9 cellular contexts compared by ENCODE assay signal in the genomic region with DNA sequence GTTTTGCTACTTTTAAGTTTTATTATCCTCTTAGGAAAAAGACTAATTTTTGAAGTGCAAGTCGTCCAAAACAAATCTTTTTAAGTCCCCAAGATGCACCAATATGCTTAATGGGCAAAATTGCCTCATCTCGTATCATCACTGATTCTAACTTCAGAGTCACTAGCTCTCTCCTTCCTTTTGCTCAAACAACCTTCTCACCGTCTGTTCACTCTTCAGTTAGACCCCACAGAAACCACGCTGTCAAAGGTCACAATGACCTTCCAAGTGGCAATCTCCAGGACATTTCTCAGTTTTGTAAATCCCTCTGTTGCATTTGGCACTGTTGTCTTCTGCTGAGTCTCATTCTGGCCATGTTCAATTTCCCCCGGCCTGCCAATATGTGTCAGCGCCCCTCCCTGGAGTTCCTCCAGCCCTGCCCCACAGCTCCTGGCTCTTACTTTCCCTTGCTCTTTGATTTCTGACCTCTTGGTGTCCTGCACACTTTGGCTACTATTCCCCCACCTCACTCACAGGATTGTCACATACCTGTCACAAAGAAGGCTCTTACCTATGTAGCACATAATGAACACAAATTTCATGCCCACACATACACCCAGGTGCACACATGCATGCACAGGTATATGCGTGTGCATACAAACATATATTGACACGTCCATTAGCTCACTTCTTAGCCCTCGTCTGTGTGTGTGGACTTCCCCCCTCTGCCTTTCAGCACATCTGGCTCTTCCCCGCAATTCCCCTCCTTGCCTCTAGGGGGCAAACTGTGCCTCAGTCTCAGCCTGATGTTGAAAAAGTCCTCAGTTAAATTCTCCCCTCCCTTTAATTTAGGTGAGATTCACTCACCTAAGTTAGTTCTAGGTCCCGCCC.
DNase-seq lines count a peak whose midpoint lies in the region; ATAC-seq, FAIRE-seq and TF ChIP-seq lines count a peak whose summit lies in the region.
"Had no signal": no experiment of that assay in that cellular context is flagged by ENCODE, and none has a peak within 500 bp of the region (broad histone marks: within the 10 kb centered on the region; RNA-seq: fewer than 3 reads in every experiment).

No MANE protein-coding gene starts in this region.

- H3K27me3 ChIP-seq in GM12878 (replicated peaks in 1 of 2; ENCODE audit: control insufficient read depth in 2 of 2, insufficient read depth in 2 of 2, low read length in 1 of 2) (no peaks in the 10 kb centered on the region), liver (ENCODE audit: control insufficient read depth in 4 of 4, insufficient read depth in 4 of 4, low read length in 3 of 4) (no peaks in the 10 kb centered on the region)

- H3K27ac ChIP-seq in GM12878 (ENCODE audit: control insufficient read depth, insufficient read depth) (no peak overlapping the region), liver (ENCODE audit: low read depth in 1 of 2, low read length in 2 of 2) (no peak overlapping the region)
- H3K27ac ChIP-seq: skin epidermis had no signal

- WGBS in GM12878 (ENCODE audit: insufficient coverage, insufficient replicate concordance, low lambda C conversion rate, missing lambda C conversion rate): 27% methylated on average over 11 of the region's 11 CpGs
- WGBS in liver: 62% methylated on average over 11 of the region's 11 CpGs

- H3K4me3 ChIP-seq in GM12878 (no peak overlapping the region), liver (ENCODE audit: low read depth in 1 of 3, low read length in 3 of 3) (no peak overlapping the region)
- H3K4me3 ChIP-seq: skin epidermis had no signal

- no peak for TF ChIP-seq POLR2A in GM12878 (IDR thresholded peaks at IDR 0.05; ENCODE audit: low read depth, low read length)

- peak; percentile 92 for TF ChIP-seq CTCF in CD14-positive monocyte (IDR thresholded peaks at IDR 0.05)
- peak; percentile 68 to 98 (median 94) for TF ChIP-seq CTCF in GM12878 (IDR thresholded peaks at IDR 0.05 in 2 of 3, conservative IDR thresholded peaks at IDR 0.05 in 1 of 3; ENCODE audit: control insufficient read depth in 2 of 3, extremely low read depth in 1 of 3, insufficient read depth in 1 of 3, low read depth in 3 of 3, low read length in 3 of 3)
- TF ChIP-seq CTCF in liver (IDR thresholded peaks at IDR 0.05; ENCODE audit: low read depth, low read length, missing input control): peak; percentile 61

- RAD21 ChIA-PET in GM12878 (lab: Charles Lee; ENCODE audit: unreplicated experiment): interaction anchor here (1.0 to 1.5 kb wide), 6 partner anchors 11 to 553 kb away, joined by 3 to 8 read pairs (median 3); a partner anchor contains a TSS

- H3K27me3 Mint-ChIP-seq in CD14-positive monocyte (ENCODE audit: low read depth in 3 of 3): peaks cover 0 to 1% (median 0%) of the 10 kb centered on the region in 3 donors

- H3K4me3 Mint-ChIP-seq in CD14-positive monocyte: no peak overlapping the region

- FAIRE-seq in GM12878 (lab: Jason Lieb, UNC): peak; percentile 75

- no peaks in the 10 kb centered on the region for H3K36me3 Mint-ChIP-seq in CD14-positive monocyte

- H2AFZ ChIP-seq in GM12878 (ENCODE audit: control insufficient read depth, low read depth, low read length): no peak overlapping the region

- H4K20me1 ChIP-seq in GM12878 (ENCODE audit: control insufficient read depth, insufficient read depth): no peaks in the 10 kb centered on the region

- no peaks in the 10 kb centered on the region for H3K9me3 Mint-ChIP-seq in CD14-positive monocyte

- no peak for TF ChIP-seq EP300 in GM12878 (IDR thresholded peaks at IDR 0.05; ENCODE audit: borderline replicate concordance in 1 of 2, control insufficient read depth in 1 of 2, low read depth in 2 of 2, low read length in 2 of 2)

- ATAC-seq in GM19351 (IDR thresholded peaks at IDR 0.05; ENCODE audit: unreplicated experiment) (peak; percentile 95), HG03442 (IDR thresholded peaks at IDR 0.05; ENCODE audit: unreplicated experiment) (peak; percentile 72), GM12878 (peak; percentile 95)

- CTCF ChIA-PET in GM12878 (lab: Yijun Ruan, JAX): interaction anchor here (0.6 to 4.1 kb wide), 34 partner anchors 9 to 1396 kb away, joined by 3 to 21 read pairs (median 4); no protein-coding TSS in a partner anchor

- intact Hi-C loops in CD14-positive monocyte (cut with micrococcal nuclease) (no loop called here), GM12878 (cut with micrococcal nuclease; ENCODE audit: unreplicated experiment) (loop anchor here (5.0 kb wide), 2 partner anchors 361 to 619 kb away; no protein-coding TSS in a partner anchor)

- no peak for DNase-seq in CD14-positive monocyte (ENCODE audit: low spot score)
- peak in 4 of 5 experiments; percentile 20 to 48 (median 38) for DNase-seq in T-helper 2 cell
- peak; percentile 25 for DNase-seq in GM12878 (ENCODE audit: low read depth, low spot score)
- peak; percentile 7 to 41 for DNase-seq in stimulated activated CD8-positive, alpha-beta memory T cell treated with anti-CD3 and anti-CD28 coated beads, Interleukin-4, amount 100 ng/mL, for 4 hours (ENCODE audit: low read depth in 2 of 2, low spot score in 1 of 2)
- no peak for DNase-seq in NCI-H1694 (lab: John Stamatoyannopoulos, UW)

- no peak overlapping the region for H3K27ac Mint-ChIP-seq in CD14-positive monocyte

- POLR2A ChIA-PET in GM12878 (lab: Charles Lee): no interaction called here

- H3K9ac ChIP-seq in GM12878 (ENCODE audit: control insufficient read depth, insufficient read depth, low read length) (no peak overlapping the region), liver (ENCODE audit: low read depth in 1 of 2, low read length in 2 of 2) (no peak overlapping the region)

- no peaks in the 10 kb centered on the region for H3K79me2 ChIP-seq in GM12878 (ENCODE audit: control insufficient read depth, insufficient read depth, low read length)

- H3K9me3 ChIP-seq in GM12878 (replicated peaks; ENCODE audit: control insufficient read depth, insufficient read depth, low read length): no peaks in the 10 kb centered on the region
- no peaks in the 10 kb centered on the region for H3K9me3 ChIP-seq in liver (ENCODE audit: control insufficient read depth in 4 of 4, low read length in 3 of 4)

- in situ Hi-C loops in GM12878 (cut with MboI): no loop called here

- no peak overlapping the region for H3K4me2 ChIP-seq in GM12878 (ENCODE audit: control insufficient read depth, insufficient read depth)

- H3K4me1 Mint-ChIP-seq in CD14-positive monocyte: no peaks in the 10 kb centered on the region

- H3K4me1 ChIP-seq in GM12878 (ENCODE audit: control insufficient read depth, insufficient read depth, low read length): no peaks in the 10 kb centered on the region
- peaks cover 2 to 45% (median 14%) of the 10 kb centered on the region in 4 donors for H3K4me1 ChIP-seq in liver (ENCODE audit: control insufficient read depth in 4 of 4, insufficient read depth in 4 of 4, low read length in 3 of 4)

- no TSS peak for BruUV-seq in GM12878 (replicated peaks; lab: Mats Ljungman, UMichigan)

- SMC1A ChIA-PET in GM12878 (lab: Charles Lee; ENCODE audit: uncharacterized antibody, unreplicated experiment): interaction anchor here (0.6 to 1.9 kb wide), 17 partner anchors 12 to 832 kb away, joined by 3 to 6 read pairs (median 3); a partner anchor contains a TSS

- peak; percentile 67 for TF ChIP-seq RAD21 in GM12878 (IDR thresholded peaks at IDR 0.05; ENCODE audit: insufficient read depth, low read depth, low read length)
- TF ChIP-seq RAD21 in liver (IDR thresholded peaks at IDR 0.05): peak; percentile 56 to 75

- H3K36me3 ChIP-seq in GM12878 (ENCODE audit: control insufficient read depth in 2 of 2, insufficient read depth in 2 of 2, low read length in 1 of 2): no peaks in the 10 kb centered on the region
- H3K36me3 ChIP-seq in liver (ENCODE audit: control insufficient read depth in 4 of 4, insufficient read depth in 3 of 4, low read depth in 1 of 4, low read length in 3 of 4): no peaks in the 10 kb centered on the region

TF ChIP-seq in liver, 16 proteins besides CTCF, POLR2A, EP300 and RAD21:
- TF ChIP-seq JUND (IDR thresholded peaks at IDR 0.05) (no peak), RXRA (IDR thresholded peaks at IDR 0.05) (no peak), FOXA2 (IDR thresholded peaks at IDR 0.05) (no peak), TAF1 (conservative IDR thresholded peaks at IDR 0.05) (no peak), HNF4G (IDR thresholded peaks at IDR 0.05) (no peak), YY1 (IDR thresholded peaks at IDR 0.05) (no peak), SP1 (IDR thresholded peaks at IDR 0.05) (no peak), FOXA1 (IDR thresholded peaks at IDR 0.05) (no peak), EGR1 (IDR thresholded peaks at IDR 0.05; ENCODE audit: low read depth in 2 of 2) (no peak)
- TF ChIP-seq, protein P1, sequence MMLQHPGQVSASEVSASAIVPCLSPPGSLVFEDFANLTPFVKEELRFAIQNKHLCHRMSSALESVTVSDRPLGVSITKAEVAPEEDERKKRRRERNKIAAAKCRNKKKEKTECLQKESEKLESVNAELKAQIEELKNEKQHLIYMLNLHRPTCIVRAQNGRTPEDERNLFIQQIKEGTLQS (IDR thresholded peaks at IDR 0.05): no peak

Comparison
In these comparisons a context has a peak if more than half of its experiments do, and no peak if none do; other contexts are left out.
1. DNase-seq: peak in T-helper 2 cell (4 of 5), GM12878 (single experiment) and stimulated activated CD8-positive, alpha-beta memory T cell treated with anti-CD3 and anti-CD28 coated beads, Interleukin-4, amount 100 ng/mL, for 4 hours (2 of 2); none in CD14-positive monocyte (single experiment) and NCI-H1694 (single experiment).
2. Peak in every context shown above with its lines, with median percentiles within 50 percentile points of each other: CTCF ChIP-seq and ATAC-seq.